ENCODE assay signal across 8 cellular contexts in the genomic region with DNA sequence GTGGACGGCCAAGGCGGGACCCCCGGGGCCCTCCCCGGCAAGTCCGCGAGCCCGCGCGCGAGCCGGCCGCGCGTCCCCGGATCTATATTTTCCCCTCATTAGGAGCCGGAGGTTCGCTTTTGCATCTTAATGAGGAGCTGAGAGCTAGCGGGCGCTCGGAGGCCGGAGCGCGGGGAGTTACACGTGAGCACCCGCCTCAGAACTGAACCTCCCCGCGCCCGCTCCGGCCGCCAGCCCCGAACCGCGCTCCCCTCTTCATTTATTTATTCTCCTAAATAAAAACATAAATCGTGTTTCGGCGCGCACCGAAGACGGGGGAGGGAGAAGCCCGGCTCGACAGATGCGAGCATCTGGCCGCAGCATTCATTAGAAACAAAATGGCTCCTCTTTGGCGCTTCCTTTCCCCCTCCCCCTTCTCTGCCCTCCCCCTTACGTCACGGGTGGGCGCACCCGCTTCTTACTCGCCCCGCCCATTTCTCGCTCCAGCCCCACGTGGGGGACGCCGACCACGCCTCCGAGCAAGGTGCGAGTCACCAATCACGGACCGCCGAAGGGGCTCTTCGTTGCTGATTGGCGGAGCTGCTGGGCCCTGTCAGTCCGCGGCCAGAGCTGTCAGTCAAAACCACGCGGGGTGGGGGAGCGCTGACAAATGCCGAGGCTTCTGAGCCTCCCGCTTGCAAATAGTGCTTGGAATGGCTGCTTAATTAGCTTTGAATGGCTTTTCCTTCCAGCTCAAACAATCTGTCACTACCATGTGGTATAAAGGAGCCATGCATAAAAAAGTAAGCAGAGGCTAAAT. TPM values are rescaled to one million over a fixed set of nuclear protein-coding genes. Genes with fewer than 3 reads are reported as not detected.
A peak's percentile ranks its signal among the peaks of the same experiment; 100 is the strongest.
DNase-seq lines count a peak whose midpoint lies in the region; ATAC-seq, FAIRE-seq and TF ChIP-seq lines count a peak whose summit lies in the region.

No MANE protein-coding gene starts in this region.

- H3K4me2 ChIP-seq in A549 (peak overlapping the region; percentile 99), skeletal muscle satellite cell (ENCODE audit: low read length) (peak overlapping the region; percentile 91)

- intact Hi-C loops in breast epithelium (cut with DNase I; ENCODE audit: low total_unique reads), result no loop called here

- H3K27me3 ChIP-seq in breast epithelium, result no peaks in the 10 kb centered on the region
- H3K27me3 ChIP-seq in skeletal muscle satellite cell (ENCODE audit: control insufficient read depth, insufficient read depth, low read length), result peaks cover 12% of the 10 kb centered on the region

- H3K9me3 ChIP-seq in A549 (no peaks in the 10 kb centered on the region), breast epithelium (no peaks in the 10 kb centered on the region), iPS-18c (ENCODE audit: control insufficient read depth, insufficient read depth, low read length) (no peaks in the 10 kb centered on the region), skeletal muscle satellite cell (replicated peaks; ENCODE audit: low read length) (no peaks in the 10 kb centered on the region)

- POLR2A ChIA-PET in A549 (lab: Yijun Ruan, JAX), result interaction anchor here (0.6 to 2.4 kb wide), 13 partner anchors 11 to 637 kb away, joined by 3 to 12 read pairs (median 4); no protein-coding TSS in a partner anchor

- WGBS in A549 (ENCODE audit: missing lambda C conversion rate), result 2% methylated on average over 55 of the region's 69 CpGs

- peak overlapping the region; percentile 87 to 91 for H3K27ac ChIP-seq in A549
- H3K27ac ChIP-seq in VCaP, result peak overlapping the region; percentile 98
- peak overlapping the region; percentile 98 for H3K27ac ChIP-seq in breast epithelium

- FAIRE-seq in A549 (lab: Jason Lieb, UNC), result peak; percentile 95

- TF ChIP-seq RAD21 in A549 (conservative IDR thresholded peaks at IDR 0.05 in 1 of 2, IDR thresholded peaks at IDR 0.05 in 1 of 2), result no peak; a peak in 1 of 5 replicates

- H3K4me3 ChIP-seq in A549, result peak overlapping the region; percentile 55
- H3K4me3 ChIP-seq in breast epithelium, result peak overlapping the region; percentile 81 to 92 (median 82)
- H3K4me3 ChIP-seq in iPS-18c (ENCODE audit: insufficient read depth, low read depth, low read length), result peak overlapping the region; percentile 68; the same call in 1 of the 2 replicates
- H3K4me3 ChIP-seq in skeletal muscle satellite cell (ENCODE audit: low read length), result peak overlapping the region; percentile 73

- TF ChIP-seq CTCF in A549 (IDR thresholded peaks at IDR 0.05) (no peak), VCaP (conservative IDR thresholded peaks at IDR 0.05) (no peak), breast epithelium (IDR thresholded peaks at IDR 0.05) (peak in 2 of 3 donors; percentile 26 to 32)

- no peak for TF ChIP-seq EP300 in A549 (IDR thresholded peaks at IDR 0.05)

- TF ChIP-seq POLR2A in A549 (IDR thresholded peaks at IDR 0.05; ENCODE audit: low read length) (peak; percentile 85), breast epithelium (IDR thresholded peaks at IDR 0.05) (peak; percentile 95)

- peaks cover 46% of the 10 kb centered on the region for H3K4me1 ChIP-seq in A549
- H3K4me1 ChIP-seq in breast epithelium, result peaks cover 8 to 9% of the 10 kb centered on the region in 2 donors
- peaks cover 41% of the 10 kb centered on the region for H3K4me1 ChIP-seq in skeletal muscle satellite cell (ENCODE audit: control insufficient read depth, insufficient read depth, low read length)

- no peaks in the 10 kb centered on the region for H3K36me3 ChIP-seq in breast epithelium
- H3K36me3 ChIP-seq in skeletal muscle satellite cell (ENCODE audit: insufficient read depth, low read length), result no peaks in the 10 kb centered on the region

- peak overlapping the region; percentile 84 for H3K9ac ChIP-seq in skeletal muscle satellite cell (ENCODE audit: low read depth, low read length)

- CTCF ChIA-PET in A549 (lab: Yijun Ruan, JAX), result interaction anchor here (0.6 to 8.6 kb wide), 19 partner anchors 11 to 624 kb away, joined by 3 to 59 read pairs (median 5); no protein-coding TSS in a partner anchor

- ATAC-seq in A549 (peak; percentile 53 to 70; a peak in 5 of 6 replicates), GM18867 (IDR thresholded peaks at IDR 0.05; ENCODE audit: unreplicated experiment) (peak; percentile 64), HG03103 (IDR thresholded peaks at IDR 0.05; ENCODE audit: low read depth, unreplicated experiment) (peak; percentile 58)

- DNase-seq in A549 (ENCODE audit: low read depth in 1 of 2, low spot score in 1 of 2) (peak; percentile 100), NCI-H2196 (lab: John Stamatoyannopoulos, UW; ENCODE audit: unreplicated experiment) (peak; percentile 94), breast epithelium (ENCODE audit: low spot score in 2 of 2) (peak; percentile 100)

TF ChIP-seq in A549, 52 proteins besides CTCF, POLR2A, EP300 and RAD21:
- peak; percentile 68; the same call in 1 of the 2 replicates for TF ChIP-seq MYC (IDR thresholded peaks at IDR 0.05; ENCODE audit: borderline replicate concordance, low read length)
- peak; percentile 80; the same call in 1 of the 2 replicates for TF ChIP-seq HOXB5 (CRISPR knock-in tag; IDR thresholded peaks at IDR 0.05)
- TF ChIP-seq, protein P1, sequence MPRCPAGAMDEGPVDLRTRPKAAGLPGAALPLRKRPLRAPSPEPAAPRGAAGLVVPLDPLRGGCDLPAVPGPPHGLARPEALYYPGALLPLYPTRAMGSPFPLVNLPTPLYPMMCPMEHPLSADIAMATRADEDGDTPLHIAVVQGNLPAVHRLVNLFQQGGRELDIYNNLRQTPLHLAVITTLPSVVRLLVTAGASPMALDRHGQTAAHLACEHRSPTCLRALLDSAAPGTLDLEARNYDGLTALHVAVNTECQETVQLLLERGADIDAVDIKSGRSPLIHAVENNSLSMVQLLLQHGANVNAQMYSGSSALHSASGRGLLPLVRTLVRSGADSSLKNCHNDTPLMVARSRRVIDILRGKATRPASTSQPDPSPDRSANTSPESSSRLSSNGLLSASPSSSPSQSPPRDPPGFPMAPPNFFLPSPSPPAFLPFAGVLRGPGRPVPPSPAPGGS (IDR thresholded peaks at IDR 0.05), result peak; percentile 90
- TF ChIP-seq JUN (IDR thresholded peaks at IDR 0.05), result peak; percentile 91 to 97
- peak; percentile 77; the same call in 1 of the 2 replicates for TF ChIP-seq PHF8 (IDR thresholded peaks at IDR 0.05; ENCODE audit: borderline replicate concordance, low read depth)
- 0 out of 2 replicates have a peak, but pooled peaks have one; percentile 21 for TF ChIP-seq RNF2 (IDR thresholded peaks at IDR 0.05; ENCODE audit: borderline replicate concordance, low read depth)
- peak; percentile 77 for TF ChIP-seq NPAS2 (CRISPR knock-in tag; IDR thresholded peaks at IDR 0.05; ENCODE audit: borderline replicate concordance)
- TF ChIP-seq HOXA7 (CRISPR knock-in tag; IDR thresholded peaks at IDR 0.05), result peak; percentile 80; the same call in 1 of the 2 replicates
- TF ChIP-seq EHMT2 (IDR thresholded peaks at IDR 0.05; ENCODE audit: low read depth), result no peak
- no peak for TF ChIP-seq MAZ (IDR thresholded peaks at IDR 0.05; ENCODE audit: borderline replicate concordance, low read depth, low read length)
- TF ChIP-seq, protein P2, sequence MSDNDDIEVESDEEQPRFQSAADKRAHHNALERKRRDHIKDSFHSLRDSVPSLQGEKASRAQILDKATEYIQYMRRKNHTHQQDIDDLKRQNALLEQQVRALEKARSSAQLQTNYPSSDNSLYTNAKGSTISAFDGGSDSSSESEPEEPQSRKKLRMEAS (IDR thresholded peaks at IDR 0.05), result peak; percentile 80
- TF ChIP-seq KDM5A (IDR thresholded peaks at IDR 0.05), result no peak
- TF ChIP-seq TP53 (CRISPR knock-in tag; IDR thresholded peaks at IDR 0.05), result peak; percentile 87
- peak; percentile 47 for TF ChIP-seq GATA3 (IDR thresholded peaks at IDR 0.05; ENCODE audit: borderline replicate concordance)
- TF ChIP-seq, protein P3, sequence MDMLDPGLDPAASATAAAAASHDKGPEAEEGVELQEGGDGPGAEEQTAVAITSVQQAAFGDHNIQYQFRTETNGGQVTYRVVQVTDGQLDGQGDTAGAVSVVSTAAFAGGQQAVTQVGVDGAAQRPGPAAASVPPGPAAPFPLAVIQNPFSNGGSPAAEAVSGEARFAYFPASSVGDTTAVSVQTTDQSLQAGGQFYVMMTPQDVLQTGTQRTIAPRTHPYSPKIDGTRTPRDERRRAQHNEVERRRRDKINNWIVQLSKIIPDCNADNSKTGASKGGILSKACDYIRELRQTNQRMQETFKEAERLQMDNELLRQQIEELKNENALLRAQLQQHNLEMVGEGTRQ (IDR thresholded peaks at IDR 0.05), result peak; percentile 90
- TF ChIP-seq, protein P4, sequence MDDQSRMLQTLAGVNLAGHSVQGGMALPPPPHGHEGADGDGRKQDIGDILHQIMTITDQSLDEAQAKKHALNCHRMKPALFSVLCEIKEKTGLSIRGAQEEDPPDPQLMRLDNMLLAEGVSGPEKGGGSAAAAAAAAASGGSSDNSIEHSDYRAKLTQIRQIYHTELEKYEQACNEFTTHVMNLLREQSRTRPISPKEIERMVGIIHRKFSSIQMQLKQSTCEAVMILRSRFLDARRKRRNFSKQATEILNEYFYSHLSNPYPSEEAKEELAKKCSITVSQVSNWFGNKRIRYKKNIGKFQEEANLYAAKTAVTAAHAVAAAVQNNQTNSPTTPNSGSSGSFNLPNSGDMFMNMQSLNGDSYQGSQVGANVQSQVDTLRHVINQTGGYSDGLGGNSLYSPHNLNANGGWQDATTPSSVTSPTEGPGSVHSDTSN (IDR thresholded peaks at IDR 0.05), result peak; percentile 100

RNA-seq across cellular contexts. Expression of a gene that starts 1.6 kb away (rescaled TPM):
- polyA plus RNA-seq in A549 (2011; rRNA removed) (4.6 and 6.6 TPM in 2 replicates), A549 (2017; fragmentation: RNase III; extraction: RNeasy Plus Mini Kit Qiagen cat#74134 plus additional on column Dnase treatment) (5.3 to 5.7 TPM (median 5.5 TPM) in 3 replicates)
- 6.7 and 9.5 TPM in 2 replicates for polyA plus RNA-seq in A549 (2012; cell fraction: cytosol; rRNA removed)
- polyA plus RNA-seq in A549 (2012; cell fraction: nucleus; rRNA removed), result 17.4 and 28.4 TPM in 2 replicates
- 11.0 and 13.6 TPM in 2 replicates for polyA minus RNA-seq in A549 (2011; rRNA and poly(A)+ RNA removed)
- 10 to 100 TPM; 67.0 to 73.9 (median 73.4) TPM for total RNA-seq in breast epithelium
- total RNA-seq in skeletal muscle satellite cell (2012; rRNA removed), result 22.8 and 29.9 TPM in 2 replicates

Comparison
In these comparisons a context has a peak if more than half of its experiments do, and no peak if none do; other contexts are left out.
1. Peak in every context shown above with its lines: DNase-seq, ATAC-seq, H3K4me3 ChIP-seq and H3K27ac ChIP-seq.
2. CTCF ChIP-seq: peak in breast epithelium (2 of 3); none in A549 (single experiment) and VCaP (single experiment).